In genomic region chr5:150317048-150318003, GRCh38 we compare ENCODE assay signal across 10 cellular contexts. TPM values are rescaled to one million over a fixed set of nuclear protein-coding genes. Genes with fewer than 3 reads are reported as not detected.
A peak's percentile ranks its signal among the peaks of the same experiment; 100 is the strongest.
DNase-seq lines count a peak whose midpoint lies in the region; ATAC-seq, FAIRE-seq and TF ChIP-seq lines count a peak whose summit lies in the region.
"Had no signal": no experiment of that assay in that cellular context is flagged by ENCODE, and none has a peak within 500 bp of the region (broad histone marks: within the 10 kb centered on the region; RNA-seq: fewer than 3 reads in every experiment).

No MANE protein-coding gene starts in this region.

- peak overlapping the region; percentile 98 for H3K27ac Mint-ChIP-seq in astrocyte (ENCODE audit: unreplicated experiment)
- H3K27ac Mint-ChIP-seq: activated CD4-positive, alpha-beta T cell treated with anti-CD3 and anti-CD28 coated beads, Interleukin-2, amount 10 ng/mL, durations not matched to agents 24 days and 14 days; stimulated activated naive B cell treated with anti-CD40 and anti-IgM and Interleukin-4, amounts not matched to agents 10 μg/mL and 1 μg/mL and 100 μg/mL, for 72 hours had no signal

- peaks cover 3% of the 10 kb centered on the region for H3K36me3 Mint-ChIP-seq in astrocyte (ENCODE audit: low read depth, unreplicated experiment)
- H3K36me3 Mint-ChIP-seq: stimulated activated naive B cell treated with anti-CD40 and anti-IgM and Interleukin-4, amounts not matched to agents 10 μg/mL and 1 μg/mL and 100 μg/mL, for 72 hours had no signal

- H3K9me3 ChIP-seq in AG04450 (ENCODE audit: control insufficient read depth, insufficient read depth, low read length) = peaks cover 2% of the 10 kb centered on the region; the same call in 1 of the 2 replicates
- H3K9me3 ChIP-seq in astrocyte (ENCODE audit: insufficient read depth, low read depth, low read length) = no peaks in the 10 kb centered on the region
- H3K9me3 ChIP-seq in HepG2 (ENCODE audit: low read length) = no peaks in the 10 kb centered on the region

- TSS peak; percentile 85 for BruUV-seq in HepG2 (replicated peaks; lab: Mats Ljungman, UMichigan)

- H3K36me3 ChIP-seq in astrocyte (ENCODE audit: insufficient read depth, low read length) (no peaks in the 10 kb centered on the region), HepG2 (replicated peaks in 1 of 2; ENCODE audit: control insufficient read depth in 1 of 2, insufficient read depth in 2 of 2, low read length in 2 of 2) (no peaks in the 10 kb centered on the region)

- WGBS in HepG2 (ENCODE audit: low lambda C conversion rate) = 0% methylated on average over 8 of the region's 11 CpGs

- peaks cover 42% of the 10 kb centered on the region for H3K4me1 ChIP-seq in astrocyte (ENCODE audit: insufficient read depth, low read length)
- peaks cover 54% of the 10 kb centered on the region for H3K4me1 ChIP-seq in HepG2 (ENCODE audit: insufficient read depth, low read length)

- H3K79me2 ChIP-seq in astrocyte (ENCODE audit: insufficient read depth, low read length) = no peaks in the 10 kb centered on the region
- no peaks in the 10 kb centered on the region for H3K79me2 ChIP-seq in HepG2 (ENCODE audit: insufficient read depth, low read length)

- H3K4me1 Mint-ChIP-seq in astrocyte (ENCODE audit: low read depth, unreplicated experiment) = peaks cover 58% of the 10 kb centered on the region
- H3K4me1 Mint-ChIP-seq: activated CD4-positive, alpha-beta T cell treated with anti-CD3 and anti-CD28 coated beads, Interleukin-2, amount 10 ng/mL, durations not matched to agents 24 days and 14 days; stimulated activated naive B cell treated with anti-CD40 and anti-IgM and Interleukin-4, amounts not matched to agents 10 μg/mL and 1 μg/mL and 100 μg/mL, for 72 hours had no signal

- peak; percentile 70 for DNase-seq in AG04450 (ENCODE audit: low read depth, low spot score)
- peak; percentile 75 for DNase-seq in HFF-Myc (ENCODE audit: extremely low read depth, low read depth)
- DNase-seq in astrocyte (ENCODE audit: low read depth) = peak; percentile 94
- peak; percentile 86 for DNase-seq in HepG2 (ENCODE audit: low spot score)
- DNase-seq in Ammon's horn (ENCODE audit: low spot score) = no peak
- DNase-seq in NCI-H1694 (lab: John Stamatoyannopoulos, UW) = no peak
- no peak for DNase-seq in hypothalamus (lab: John Stamatoyannopoulos, UW)
- DNase-seq: activated CD4-positive, alpha-beta T cell treated with anti-CD3 and anti-CD28 coated beads, Interleukin-2, amount 10 ng/mL, durations not matched to agents 24 days and 14 days; stimulated activated naive B cell treated with anti-CD40 and anti-IgM and Interleukin-4, amounts not matched to agents 10 μg/mL and 1 μg/mL and 100 μg/mL, for 72 hours had no signal

- H3K4me3 ChIP-seq in AG04450 (ENCODE audit: low read depth, low read length) = no peak overlapping the region
- H3K4me3 ChIP-seq in HFF-Myc (replicated peaks; ENCODE audit: low read depth, low read length) = no peak overlapping the region
- H3K4me3 ChIP-seq in astrocyte (ENCODE audit: insufficient read depth, low read depth, low read length) = no peak overlapping the region
- no peak overlapping the region; a peak in 2 of 6 replicates for H3K4me3 ChIP-seq in HepG2 (replicated peaks in 1 of 3; ENCODE audit: insufficient read depth in 1 of 3, low read depth in 2 of 3, low read length in 3 of 3)

- peak overlapping the region; percentile 68 for H3K4me2 ChIP-seq in astrocyte (ENCODE audit: low read length)
- H3K4me2 ChIP-seq in HepG2 (ENCODE audit: low read depth, low read length) = peak overlapping the region; percentile 61

- ATAC-seq in HepG2 (peak; percentile 95), HG02588 (IDR thresholded peaks at IDR 0.05; ENCODE audit: unreplicated experiment) (no peak)

- no peaks in the 10 kb centered on the region for H3K9me3 Mint-ChIP-seq in astrocyte (ENCODE audit: unreplicated experiment)
- H3K9me3 Mint-ChIP-seq: activated CD4-positive, alpha-beta T cell treated with anti-CD3 and anti-CD28 coated beads, Interleukin-2, amount 10 ng/mL, durations not matched to agents 24 days and 14 days had no signal

- in situ Hi-C loops in HepG2 (cut with HindIII; ENCODE audit: extremely low pct_ligation_motif_present, low pct_unique_long_range_greater_than_20kb) = no loop called here

- TF ChIP-seq EP300 in HepG2 (IDR thresholded peaks at IDR 0.05; ENCODE audit: low read depth in 2 of 2, low read length in 2 of 2) (peak in 1 of 2 experiments; percentile 56; a peak in 2 of 4 replicates), HepG2 (CRISPR knock-in tag; IDR thresholded peaks at IDR 0.05; ENCODE audit: borderline replicate concordance) (0 out of 2 replicates have a peak, but pooled peaks have one; percentile 69)

- TF ChIP-seq POLR2A in HepG2 (IDR thresholded peaks at IDR 0.05; ENCODE audit: insufficient read depth in 1 of 2, low read depth in 2 of 2, low read length in 2 of 2) = no peak

- TF ChIP-seq RAD21 in HepG2 (CRISPR knock-in tag; IDR thresholded peaks at IDR 0.05) = no peak

- H3K9ac ChIP-seq in astrocyte (ENCODE audit: low read length) = peak overlapping the region; percentile 73
- peak overlapping the region; percentile 0; the same call in 1 of the 2 replicates for H3K9ac ChIP-seq in HepG2 (ENCODE audit: insufficient read depth, low read depth, low read length)

- CTCF ChIA-PET in AG04450 (lab: Charles Lee) = no interaction called here
- CTCF ChIA-PET in HepG2 (lab: Yijun Ruan, JAX; ENCODE audit: low intra/inter-chr PET ratio, low total read pairs) = interaction anchor here (1.0 kb wide), 1 partner anchor 15 kb away, joined by 3 read pairs; the partner anchor contains the start of gene ARSI

- FAIRE-seq in astrocyte (lab: Jason Lieb, UNC) = peak; percentile 5
- FAIRE-seq in HepG2 (lab: Jason Lieb, UNC) = peak; percentile 28

- peak overlapping the region; percentile 18 for H2AFZ ChIP-seq in astrocyte (ENCODE audit: low read depth, low read length)
- H2AFZ ChIP-seq in HepG2 (ENCODE audit: low read length) = no peak overlapping the region

- H3K4me3 Mint-ChIP-seq in astrocyte (ENCODE audit: unreplicated experiment) = no peak overlapping the region
- H3K4me3 Mint-ChIP-seq: activated CD4-positive, alpha-beta T cell treated with anti-CD3 and anti-CD28 coated beads, Interleukin-2, amount 10 ng/mL, durations not matched to agents 24 days and 14 days; stimulated activated naive B cell treated with anti-CD40 and anti-IgM and Interleukin-4, amounts not matched to agents 10 μg/mL and 1 μg/mL and 100 μg/mL, for 72 hours had no signal

- peak overlapping the region; percentile 92 for H3K27ac ChIP-seq in AG04450 (ENCODE audit: low read depth, low read length)
- peak overlapping the region; percentile 97 for H3K27ac ChIP-seq in astrocyte (ENCODE audit: low read depth, low read length)
- H3K27ac ChIP-seq in HepG2 (ENCODE audit: extremely low read length, insufficient read depth, low read length) = peak overlapping the region; percentile 20

- H4K20me1 ChIP-seq in astrocyte (ENCODE audit: insufficient read depth, low read length) (no peaks in the 10 kb centered on the region), HepG2 (ENCODE audit: insufficient read depth, low read length) (no peaks in the 10 kb centered on the region)

- H3K27me3 ChIP-seq in AG04450 (ENCODE audit: control insufficient read depth, insufficient read depth, low read length) = no peaks in the 10 kb centered on the region
- no peaks in the 10 kb centered on the region for H3K27me3 ChIP-seq in astrocyte (ENCODE audit: insufficient read depth, low read length)
- H3K27me3 ChIP-seq in HepG2 (ENCODE audit: control insufficient read depth in 1 of 2, insufficient read depth in 2 of 2, low read length in 2 of 2) = no peaks in the 10 kb centered on the region

- H3K27me3 Mint-ChIP-seq in astrocyte (ENCODE audit: low read depth, unreplicated experiment) = no peaks in the 10 kb centered on the region

- intact Hi-C loops in HepG2 (cut with micrococcal nuclease; ENCODE audit: unreplicated experiment) = loop anchor here (1.0 to 2.0 kb wide), 2 partner anchors 10 to 15 kb away; partner anchors contain the start of gene ARSI

- TF ChIP-seq CTCF in AG04450 (IDR thresholded peaks at IDR 0.05; ENCODE audit: low read depth, low read length) (no peak), HFF-Myc (IDR thresholded peaks at IDR 0.05; ENCODE audit: low read depth, low read length, missing control alignments) (no peak), astrocyte (IDR thresholded peaks at IDR 0.05; ENCODE audit: insufficient read depth, low read depth, low read length) (no peak), HepG2 (CRISPR knock-in tag; IDR thresholded peaks at IDR 0.05) (0 out of 2 replicates have a peak, but pooled peaks have one; percentile 3)

- POLR2A ChIA-PET in AG04450 (lab: Yijun Ruan, JAX) = interaction anchor here (0.9 to 1.6 kb wide), 3 partner anchors 12 to 132 kb away, joined by 3 to 8 read pairs (median 4); partner anchors contain the start of genes ARSI and RPS14
- POLR2A ChIA-PET in HepG2 (lab: Yijun Ruan, JAX) = interaction anchor here (0.8 to 1.6 kb wide), 4 partner anchors 9 to 34 kb away, joined by 4 to 10 read pairs (median 6); partner anchors contain the start of gene ARSI

RNA-seq across cellular contexts. Expression of gene ARSI, which starts 14.6 kb away (rescaled TPM):
- 11.3 and 15.8 TPM in 2 replicates for polyA plus RNA-seq in AG04450 (2011; rRNA removed)
- 13.7 and 21.4 TPM in 2 replicates for polyA minus RNA-seq in AG04450 (2011; rRNA and poly(A)+ RNA removed)
- total RNA-seq in astrocyte = 21.4 and 23.0 TPM in 2 replicates
- 17.6 and 33.9 TPM in 2 replicates for total RNA-seq in HepG2 (2016; rRNA removed; fragmentation: Illumina TruSeq; extraction: Trizol)
- total RNA-seq in HepG2 (2016; cell fraction: cytosol; rRNA removed; fragmentation: Illumina TruSeq; extraction: Trizol; ENCODE audit: low read depth) = 3.1 and 3.4 TPM in 2 replicates
- total RNA-seq in HepG2 (2016; cell fraction: insoluble cytoplasmic fraction; rRNA removed; fragmentation: Illumina TruSeq; extraction: Trizol) = 21.4 and 37.4 TPM in 2 replicates
- 11.0 and 13.0 TPM in 2 replicates for total RNA-seq in HepG2 (2016; cell fraction: membrane; rRNA removed; fragmentation: Illumina TruSeq; extraction: Trizol)
- total RNA-seq in HepG2 (2016; cell fraction: nucleus; rRNA removed; fragmentation: Illumina TruSeq; extraction: Trizol) = 25.8 and 28.7 TPM in 2 replicates
- 4.2 and 6.4 TPM in 2 replicates for polyA plus RNA-seq in HepG2 (2011; rRNA removed)
- polyA plus RNA-seq in HepG2 (2011; cell fraction: cytosol; rRNA removed) = 6.1 and 8.6 TPM in 2 replicates
- 5.3 and 5.7 TPM in 2 replicates for polyA plus RNA-seq in HepG2 (2011; cell fraction: nucleus; rRNA removed)
- 2.2 and 3.5 TPM in 2 replicates for polyA plus RNA-seq in HepG2 (2012)
- 2.1 and 2.4 TPM in 2 replicates for polyA plus RNA-seq in HepG2 (2016; cell fraction: cytosol; fragmentation: Illumina TruSeq; extraction: Trizol; ENCODE audit: low read depth)
- 14.2 and 17.0 TPM in 2 replicates for polyA plus RNA-seq in HepG2 (2016; cell fraction: insoluble cytoplasmic fraction; fragmentation: Illumina TruSeq; extraction: Trizol; ENCODE audit: low read depth)
- polyA plus RNA-seq in HepG2 (2016; cell fraction: membrane; fragmentation: Illumina TruSeq; extraction: Trizol; ENCODE audit: low read depth) = 5.0 and 7.0 TPM in 2 replicates
- 29.1 and 30.1 TPM in 2 replicates for polyA plus RNA-seq in HepG2 (2016; cell fraction: nucleus; fragmentation: Illumina TruSeq; extraction: Trizol; ENCODE audit: insufficient read depth, low read depth)
- 0.07 and 16.9 TPM in 2 replicates for polyA minus RNA-seq in HepG2 (2011; rRNA and poly(A)+ RNA removed; ENCODE audit: low replicate concordance)
- polyA minus RNA-seq in HepG2 (2011; cell fraction: cytosol; rRNA and poly(A)+ RNA removed) = 5.9 and 6.4 TPM in 2 replicates
- 4.8 and 6.6 TPM in 2 replicates for polyA minus RNA-seq in HepG2 (2011; cell fraction: nucleus; rRNA and poly(A)+ RNA removed)
- total RNA-seq: activated CD4-positive, alpha-beta T cell treated with anti-CD3 and anti-CD28 coated beads, Interleukin-2, amount 10 ng/mL, durations not matched to agents 24 days and 14 days had no signal

RNA-seq across cellular contexts. Expression of gene CAMK2A, which starts 27.8 kb away (rescaled TPM):
- polyA plus RNA-seq in AG04450 (2011; rRNA removed) (0.37 and 0.46 TPM in 2 replicates), HepG2 (2011; rRNA removed) (0.16 TPM in 1 of 2 replicates, not detected in the other)
- 0.41 and 0.65 TPM in 2 replicates for polyA minus RNA-seq in AG04450 (2011; rRNA and poly(A)+ RNA removed)
- total RNA-seq in astrocyte (1.2 and 1.6 TPM in 2 replicates), HepG2 (2016; rRNA removed; fragmentation: Illumina TruSeq; extraction: Trizol) (0.11 TPM in 1 of 2 replicates, not detected in the other)
- not detected in 2 replicates for total RNA-seq in HepG2 (2016; cell fraction: cytosol; rRNA removed; fragmentation: Illumina TruSeq; extraction: Trizol; ENCODE audit: low read depth)
- 0.03 and 0.09 TPM in 2 replicates for total RNA-seq in HepG2 (2016; cell fraction: insoluble cytoplasmic fraction; rRNA removed; fragmentation: Illumina TruSeq; extraction: Trizol)
- total RNA-seq in HepG2 (2016; cell fraction: membrane; rRNA removed; fragmentation: Illumina TruSeq; extraction: Trizol) = not detected in 2 replicates
- 0.25 and 0.40 TPM in 2 replicates for total RNA-seq in HepG2 (2016; cell fraction: nucleus; rRNA removed; fragmentation: Illumina TruSeq; extraction: Trizol)
- polyA plus RNA-seq in HepG2 (2011; cell fraction: cytosol; rRNA removed) = 0.03 and 0.04 TPM in 2 replicates
- polyA plus RNA-seq in HepG2 (2011; cell fraction: nucleus; rRNA removed) = 0.09 and 0.39 TPM in 2 replicates
- polyA plus RNA-seq in HepG2 (2012) = 0.03 and 0.08 TPM in 2 replicates
- polyA plus RNA-seq in HepG2 (2016; cell fraction: cytosol; fragmentation: Illumina TruSeq; extraction: Trizol; ENCODE audit: low read depth) = 0.06 TPM in 1 of 2 replicates, not detected in the other
- 0.05 TPM in 1 of 2 replicates, not detected in the other for polyA plus RNA-seq in HepG2 (2016; cell fraction: insoluble cytoplasmic fraction; fragmentation: Illumina TruSeq; extraction: Trizol; ENCODE audit: low read depth)
- polyA plus RNA-seq in HepG2 (2016; cell fraction: membrane; fragmentation: Illumina TruSeq; extraction: Trizol; ENCODE audit: low read depth) = not detected in 2 replicates
- 0.34 and 0.43 TPM in 2 replicates for polyA plus RNA-seq in HepG2 (2016; cell fraction: nucleus; fragmentation: Illumina TruSeq; extraction: Trizol; ENCODE audit: insufficient read depth, low read depth)
- 0.14 TPM in 1 of 2 replicates, not detected in the other for polyA minus RNA-seq in HepG2 (2011; rRNA and poly(A)+ RNA removed; ENCODE audit: low replicate concordance)
- not detected in 2 replicates for polyA minus RNA-seq in HepG2 (2011; cell fraction: cytosol; rRNA and poly(A)+ RNA removed)
- 0.12 TPM in 1 of 2 replicates, not detected in the other for polyA minus RNA-seq in HepG2 (2011; cell fraction: nucleus; rRNA and poly(A)+ RNA removed)
- total RNA-seq: activated CD4-positive, alpha-beta T cell treated with anti-CD3 and anti-CD28 coated beads, Interleukin-2, amount 10 ng/mL, durations not matched to agents 24 days and 14 days had no signal

RNA-seq across cellular contexts. Expression of gene TCOF1, which starts 40.2 kb away (rescaled TPM):
- polyA plus RNA-seq in AG04450 (2011; rRNA removed) = 6.5 and 9.8 TPM in 2 replicates
- polyA minus RNA-seq in AG04450 (2011; rRNA and poly(A)+ RNA removed) = 12.1 and 12.5 TPM in 2 replicates
- 36.1 and 47.5 TPM in 2 replicates for total RNA-seq in astrocyte
- 41.6 and 44.5 TPM in 2 replicates for total RNA-seq in HepG2 (2016; rRNA removed; fragmentation: Illumina TruSeq; extraction: Trizol)
- total RNA-seq in HepG2 (2016; cell fraction: cytosol; rRNA removed; fragmentation: Illumina TruSeq; extraction: Trizol; ENCODE audit: low read depth) = 7.0 and 8.0 TPM in 2 replicates
- total RNA-seq in HepG2 (2016; cell fraction: insoluble cytoplasmic fraction; rRNA removed; fragmentation: Illumina TruSeq; extraction: Trizol) = 34.8 and 42.9 TPM in 2 replicates
- total RNA-seq in HepG2 (2016; cell fraction: membrane; rRNA removed; fragmentation: Illumina TruSeq; extraction: Trizol) = 12.4 and 12.6 TPM in 2 replicates
- 38.8 and 43.2 TPM in 2 replicates for total RNA-seq in HepG2 (2016; cell fraction: nucleus; rRNA removed; fragmentation: Illumina TruSeq; extraction: Trizol)
- 9.9 and 10.1 TPM in 2 replicates for polyA plus RNA-seq in HepG2 (2011; rRNA removed)
- 5.7 and 7.4 TPM in 2 replicates for polyA plus RNA-seq in HepG2 (2011; cell fraction: cytosol; rRNA removed)
- polyA plus RNA-seq in HepG2 (2011; cell fraction: nucleus; rRNA removed) = 27.8 and 31.6 TPM in 2 replicates
- 14.9 and 19.7 TPM in 2 replicates for polyA plus RNA-seq in HepG2 (2012)
- 2.9 and 3.4 TPM in 2 replicates for polyA plus RNA-seq in HepG2 (2016; cell fraction: cytosol; fragmentation: Illumina TruSeq; extraction: Trizol; ENCODE audit: low read depth)
- 38.4 and 54.0 TPM in 2 replicates for polyA plus RNA-seq in HepG2 (2016; cell fraction: insoluble cytoplasmic fraction; fragmentation: Illumina TruSeq; extraction: Trizol; ENCODE audit: low read depth)
- 6.2 and 8.3 TPM in 2 replicates for polyA plus RNA-seq in HepG2 (2016; cell fraction: membrane; fragmentation: Illumina TruSeq; extraction: Trizol; ENCODE audit: low read depth)
- 61.9 and 69.6 TPM in 2 replicates for polyA plus RNA-seq in HepG2 (2016; cell fraction: nucleus; fragmentation: Illumina TruSeq; extraction: Trizol; ENCODE audit: insufficient read depth, low read depth)
- 16.4 and 42.6 TPM in 2 replicates for polyA minus RNA-seq in HepG2 (2011; rRNA and poly(A)+ RNA removed; ENCODE audit: low replicate concordance)
- polyA minus RNA-seq in HepG2 (2011; cell fraction: cytosol; rRNA and poly(A)+ RNA removed) = 9.8 and 12.7 TPM in 2 replicates
- polyA minus RNA-seq in HepG2 (2011; cell fraction: nucleus; rRNA and poly(A)+ RNA removed) = 19.2 and 20.5 TPM in 2 replicates

Comparison
In these comparisons a context has a peak if more than half of its experiments do, and no peak if none do; other contexts are left out.
1. DNase-seq: peak in AG04450 (single experiment), HFF-Myc (single experiment), astrocyte (single experiment) and HepG2 (single experiment); none in Ammon's horn (single experiment), NCI-H1694 (single experiment) and hypothalamus (0 of 51).
2. H3K27ac ChIP-seq: peak in every context shown above with its lines; median percentile 97 in astrocyte; 92 in AG04450; 20 in HepG2.